In genomic region chr5:114238771-114239313, GRCh38 we compare ENCODE assay signal across 20 cellular contexts.
"Had no signal": no experiment of that assay in that cellular context is flagged by ENCODE, and none has a peak within 500 bp of the region (broad histone marks: within the 10 kb centered on the region; RNA-seq: fewer than 3 reads in every experiment).

No MANE protein-coding gene starts in this region.

- H3K9me3 Mint-ChIP-seq: activated CD4-positive, alpha-beta memory T cell treated with anti-CD3 and anti-CD28 coated beads, Interleukin-2, amount 10 ng/mL, durations not matched to agents 7 days and 5 days; memory B cell; T-helper 2 cell treated with Interferon-gamma antibody and Interleukin-4, amounts not matched to agents 5 μg/mL and 100 μg/mL, for 36 hours had no signal

- H3K4me3 Mint-ChIP-seq: activated B cell treated with CpG ODN at 0.5 μM for 24 hours; activated CD4-positive, alpha-beta memory T cell treated with anti-CD3 and anti-CD28 coated beads, Interleukin-2, amount 10 ng/mL, durations not matched to agents 7 days and 5 days; activated CD8-positive, alpha-beta memory T cell treated with anti-CD3 and anti-CD28 coated beads, Interleukin-2, amount 10 ng/mL, durations not matched to agents 7 days and 5 days; activated naive CD8-positive, alpha-beta T cell treated with anti-CD3 and anti-CD28 coated beads for 36 hours; activated T-helper 17 cell treated with anti-CD3 and anti-CD28 coated beads, Interleukin-2, amount 50 U/mL, for 72 hours; memory B cell; naive B cell; neural crest cell; T-helper 2 cell treated with Interferon-gamma antibody and Interleukin-4, amounts not matched to agents 5 μg/mL and 100 μg/mL, for 36 hours had no signal

- H3K4me1 Mint-ChIP-seq: activated B cell treated with CpG ODN at 0.5 μM for 24 hours; activated CD4-positive, alpha-beta memory T cell treated with anti-CD3 and anti-CD28 coated beads, Interleukin-2, amount 10 ng/mL, durations not matched to agents 7 days and 5 days; activated CD8-positive, alpha-beta memory T cell treated with anti-CD3 and anti-CD28 coated beads, Interleukin-2, amount 10 ng/mL, durations not matched to agents 7 days and 5 days; activated naive CD8-positive, alpha-beta T cell treated with anti-CD3 and anti-CD28 coated beads for 36 hours; activated T-helper 17 cell treated with anti-CD3 and anti-CD28 coated beads, Interleukin-2, amount 50 U/mL, for 72 hours; memory B cell; naive B cell; neural crest cell had no signal

- H3K27me3 Mint-ChIP-seq: activated B cell treated with CpG ODN at 0.5 μM for 24 hours; activated CD4-positive, alpha-beta memory T cell treated with anti-CD3 and anti-CD28 coated beads, Interleukin-2, amount 10 ng/mL, durations not matched to agents 7 days and 5 days; activated CD8-positive, alpha-beta memory T cell treated with anti-CD3 and anti-CD28 coated beads, Interleukin-2, amount 10 ng/mL, durations not matched to agents 7 days and 5 days; activated naive CD8-positive, alpha-beta T cell treated with anti-CD3 and anti-CD28 coated beads for 36 hours; activated T-helper 17 cell treated with anti-CD3 and anti-CD28 coated beads, Interleukin-2, amount 50 U/mL, for 72 hours; memory B cell; naive B cell; progenitor cell of endocrine pancreas had no signal

- H3K36me3 ChIP-seq: brain microvascular endothelial cell, colonic mucosa, transverse colon had no signal

- H3K9me3 ChIP-seq: colonic mucosa, mucosa of descending colon, transverse colon had no signal

- ATAC-seq: activated CD8-positive, alpha-beta memory T cell treated with anti-CD3 and anti-CD28 coated beads, Interleukin-2, amount 10 ng/mL, durations not matched to agents 7 days and 5 days; activated T-helper 17 cell treated with anti-CD3 and anti-CD28 coated beads, Interleukin-2, amount 50 U/mL, for 72 hours; mucosa of descending colon; stimulated activated naive CD8-positive, alpha-beta T cell treated with anti-CD3 and anti-CD28 coated beads, Interleukin-15, Interleukin-2, amounts not matched to agents 100 U/mL and 50 U/mL, for 24 hours had no signal

- H3K27ac ChIP-seq: brain microvascular endothelial cell, colonic mucosa, transverse colon had no signal

- H3K27me3 ChIP-seq: brain microvascular endothelial cell, colonic mucosa, transverse colon had no signal

- DNase-seq: activated B cell treated with CpG ODN at 0.5 μM for 24 hours; activated CD4-positive, alpha-beta memory T cell treated with anti-CD3 and anti-CD28 coated beads, Interleukin-2, amount 10 ng/mL, durations not matched to agents 7 days and 5 days; activated CD4-positive, alpha-beta T cell treated with anti-CD3 and anti-CD28 coated beads for 4 hours; activated CD8-positive, alpha-beta memory T cell treated with anti-CD3 and anti-CD28 coated beads, Interleukin-2, amount 10 ng/mL, durations not matched to agents 7 days and 5 days; activated naive CD4-positive, alpha-beta T cell; activated naive CD8-positive, alpha-beta T cell treated with anti-CD3 and anti-CD28 coated beads for 36 hours; anterior cingulate cortex; brain microvascular endothelial cell; central memory CD4-positive, alpha-beta T cell; colonic mucosa; mucosa of descending colon; naive B cell; stimulated activated CD4-positive, alpha-beta T cell treated with anti-CD3 and anti-CD28 coated beads, Interleukin-2, amount 100 ng/mL, for 24 hours; stimulated activated naive CD8-positive, alpha-beta T cell treated with anti-CD3 and anti-CD28 coated beads, Interleukin-15, Interleukin-2, amounts not matched to agents 100 U/mL and 50 U/mL, for 24 hours; transverse colon had no signal

- H3K27ac Mint-ChIP-seq: activated B cell treated with CpG ODN at 0.5 μM for 24 hours; activated CD4-positive, alpha-beta memory T cell treated with anti-CD3 and anti-CD28 coated beads, Interleukin-2, amount 10 ng/mL, durations not matched to agents 7 days and 5 days; activated CD8-positive, alpha-beta memory T cell treated with anti-CD3 and anti-CD28 coated beads, Interleukin-2, amount 10 ng/mL, durations not matched to agents 7 days and 5 days; activated naive CD8-positive, alpha-beta T cell treated with anti-CD3 and anti-CD28 coated beads for 36 hours; activated T-helper 17 cell treated with anti-CD3 and anti-CD28 coated beads, Interleukin-2, amount 50 U/mL, for 72 hours; memory B cell; naive B cell; progenitor cell of endocrine pancreas; T-helper 2 cell treated with Interferon-gamma antibody and Interleukin-4, amounts not matched to agents 5 μg/mL and 100 μg/mL, for 36 hours had no signal

- H3K4me1 ChIP-seq: colonic mucosa, transverse colon had no signal

- H3K36me3 Mint-ChIP-seq: activated CD8-positive, alpha-beta memory T cell treated with anti-CD3 and anti-CD28 coated beads, Interleukin-2, amount 10 ng/mL, durations not matched to agents 7 days and 5 days; activated naive CD8-positive, alpha-beta T cell treated with anti-CD3 and anti-CD28 coated beads for 36 hours; memory B cell; naive B cell had no signal

- H3K4me3 ChIP-seq: colonic mucosa, mucosa of descending colon, transverse colon had no signal
